15 cellular contexts compared by ENCODE assay signal in the genomic region with DNA sequence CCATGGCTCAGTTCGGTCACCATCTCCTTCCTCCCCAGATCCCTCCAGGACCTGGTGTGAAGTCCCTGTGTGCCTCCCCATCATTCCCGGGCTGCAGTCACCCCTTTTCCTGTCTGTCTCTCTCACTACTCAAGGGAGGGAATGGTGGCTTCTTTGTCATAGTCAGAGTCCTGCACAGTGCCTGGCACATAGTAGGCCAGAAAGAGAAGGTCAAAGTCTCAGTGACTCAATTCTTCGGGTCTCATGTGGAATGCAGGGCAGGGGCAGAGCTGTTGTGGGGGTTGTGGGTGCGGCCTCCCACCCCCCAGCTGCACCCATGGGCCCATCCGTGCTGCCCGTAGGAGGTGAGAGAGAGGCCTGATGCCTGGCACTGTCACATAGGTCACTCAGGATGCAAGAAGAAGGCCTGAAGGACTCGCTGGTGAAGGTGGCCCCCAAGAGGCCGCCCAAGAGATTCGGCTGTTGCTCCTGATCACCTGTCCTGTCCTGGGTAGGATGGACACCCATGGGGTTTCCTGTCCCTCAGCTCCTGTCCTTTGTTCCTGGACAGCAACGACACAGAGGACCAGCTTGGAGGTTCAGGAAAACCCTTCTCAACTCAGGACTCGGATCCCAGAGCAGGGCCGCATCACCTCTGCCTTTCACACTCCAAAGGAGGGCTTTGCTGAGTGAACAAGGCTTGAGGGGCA. TPM values are rescaled to one million over a fixed set of nuclear protein-coding genes. Genes with fewer than 3 reads are reported as not detected.
"Had no signal": no experiment of that assay in that cellular context is flagged by ENCODE, and none has a peak within 500 bp of the region (broad histone marks: within the 10 kb centered on the region; RNA-seq: fewer than 3 reads in every experiment).

No MANE protein-coding gene starts in this region.

- H3K4me3 Mint-ChIP-seq: activated CD4-positive, alpha-beta T cell treated with anti-CD3 and anti-CD28 coated beads for 36 hours; activated CD8-positive, alpha-beta T cell treated with anti-CD3 and anti-CD28 coated beads for 36 hours; nephron progenitor cell had no signal

- H3K9me3 Mint-ChIP-seq: activated CD8-positive, alpha-beta T cell treated with anti-CD3 and anti-CD28 coated beads for 36 hours; nephron progenitor cell had no signal

- H3K27ac Mint-ChIP-seq: activated CD4-positive, alpha-beta T cell treated with anti-CD3 and anti-CD28 coated beads for 36 hours; activated CD8-positive, alpha-beta T cell treated with anti-CD3 and anti-CD28 coated beads for 36 hours; nephron progenitor cell had no signal

- H3K27me3 ChIP-seq: colonic mucosa, ovary, uterus had no signal

- DNase-seq: activated CD4-positive, alpha-beta T cell treated with anti-CD3 and anti-CD28 coated beads for 36 hours; activated CD8-positive, alpha-beta memory T cell treated with anti-CD3 and anti-CD28 coated beads, Interleukin-2, amount 50 U/mL, for 48 hours; activated CD8-positive, alpha-beta T cell treated with anti-CD3 and anti-CD28 coated beads for 36 hours; activated naive CD4-positive, alpha-beta T cell; colonic mucosa; foreskin melanocyte; head of caudate nucleus; nephron progenitor cell; ovary; T1000; uterus had no signal

- H3K36me3 ChIP-seq: colonic mucosa, ovary, uterus had no signal

- H3K4me3 ChIP-seq: colonic mucosa, ovary, skin epidermis, uterus had no signal

- ATAC-seq: activated CD4-positive, alpha-beta T cell treated with anti-CD3 and anti-CD28 coated beads for 36 hours; activated CD8-positive, alpha-beta T cell treated with anti-CD3 and anti-CD28 coated beads for 36 hours had no signal

- FAIRE-seq: astrocyte had no signal

- H3K4me1 ChIP-seq: uterus had no signal

- H3K27ac ChIP-seq: colonic mucosa, ovary, uterus, VCaP had no signal

- H3K9me3 ChIP-seq: colonic mucosa, ovary, uterus had no signal

RNA-seq across cellular contexts. Expression of a gene that starts 34.1 kb away (rescaled TPM):
- total RNA-seq: lung microvascular endothelial cell had no signal
